ENCODE assay signal across 19 cellular contexts in the genomic region with DNA sequence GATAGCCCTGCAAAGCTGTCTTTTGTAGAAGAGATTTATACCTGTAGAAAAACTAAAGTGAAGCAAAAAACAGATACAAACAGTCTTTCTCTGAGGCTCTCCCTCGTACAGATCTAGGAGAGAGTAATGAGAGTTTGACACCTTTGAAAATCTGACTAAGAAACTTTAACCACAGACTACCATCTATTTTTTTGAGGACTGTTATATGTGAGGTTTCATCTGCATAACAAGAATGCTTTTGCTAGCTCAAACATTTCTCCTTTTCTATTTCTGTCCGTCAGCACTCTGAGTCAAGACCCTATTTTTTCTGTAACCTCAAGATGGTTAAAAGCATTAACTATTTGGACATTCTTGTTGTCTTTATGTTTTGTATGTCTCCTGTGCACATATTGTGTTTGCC.
DNase-seq lines count a peak whose midpoint lies in the region; TF ChIP-seq lines count a peak whose summit lies in the region.
"Had no signal": no experiment of that assay in that cellular context is flagged by ENCODE, and none has a peak within 500 bp of the region (broad histone marks: within the 10 kb centered on the region; RNA-seq: fewer than 3 reads in every experiment).

No MANE protein-coding gene starts in this region.

- H3K27ac ChIP-seq in smooth muscle cell (ENCODE audit: low read depth), result no peak overlapping the region
- no peak overlapping the region for H3K27ac ChIP-seq in A673 (ENCODE audit: low read depth, low read length, poor library complexity, severe bottlenecking)
- H3K27ac ChIP-seq: GM23248, PC-9 had no signal

- 6% methylated on average over 2 of the region's 2 CpGs for WGBS in smooth muscle cell (ENCODE audit: low lambda C conversion rate)

- H3K9me3 ChIP-seq in smooth muscle cell (replicated peaks; ENCODE audit: low read depth), result peaks cover 12% of the 10 kb centered on the region
- peaks cover 4% of the 10 kb centered on the region for H3K9me3 ChIP-seq in A673 (ENCODE audit: low read depth, low read length, poor library complexity, severe bottlenecking)

- TF ChIP-seq CTCF in fibroblast of mammary gland (conservative IDR thresholded peaks at IDR 0.05; ENCODE audit: control insufficient read depth, insufficient read depth, low read depth, low read length), result no peak
- TF ChIP-seq CTCF in smooth muscle cell (IDR thresholded peaks at IDR 0.05; ENCODE audit: borderline replicate concordance, insufficient read depth, poor library complexity, severe bottlenecking), result no peak
- no peak for TF ChIP-seq CTCF in A673 (conservative IDR thresholded peaks at IDR 0.05; ENCODE audit: low read depth, low read length)

- H3K4me3 ChIP-seq in fibroblast of mammary gland (ENCODE audit: control insufficient read depth, low read depth, low read length) (no peak overlapping the region), smooth muscle cell (no peak overlapping the region), A673 (ENCODE audit: low read depth, low read length, poor library complexity, severe bottlenecking) (no peak overlapping the region)
- H3K4me3 ChIP-seq: GM23248, PC-9 had no signal

- H3K79me2 ChIP-seq in smooth muscle cell (ENCODE audit: low read depth), result no peaks in the 10 kb centered on the region

- CTCF ChIA-PET in A673 (lab: Charles Lee), result no interaction called here

- H3K36me3 ChIP-seq in smooth muscle cell (ENCODE audit: low read depth), result peaks cover 9% of the 10 kb centered on the region
- H3K36me3 ChIP-seq in A673 (ENCODE audit: insufficient read depth, low read length, poor library complexity, severe bottlenecking), result no peaks in the 10 kb centered on the region

- intact Hi-C loops in A673 (cut with micrococcal nuclease; ENCODE audit: unreplicated experiment) (no loop called here), posterior vena cava (cut with DNase I) (no loop called here)

- no peaks in the 10 kb centered on the region for H3K27me3 ChIP-seq in smooth muscle cell (ENCODE audit: low read depth)
- H3K27me3 ChIP-seq in A673 (replicated peaks; ENCODE audit: insufficient read depth, low read depth, low read length, poor library complexity), result no peaks in the 10 kb centered on the region

- H3K9ac ChIP-seq in smooth muscle cell (ENCODE audit: low read depth), result no peak overlapping the region
- H3K9ac ChIP-seq: GM23248 had no signal

- H3K4me2 ChIP-seq in smooth muscle cell, result peak overlapping the region; percentile 71
- H3K4me2 ChIP-seq: PC-9 had no signal

- H3F3A ChIP-seq in smooth muscle cell (ENCODE audit: low read depth), result no peaks in the 10 kb centered on the region

- DNase-seq in M059J (ENCODE audit: low read depth) (peak; percentile 52), RPMI7951 (ENCODE audit: low read depth) (peak; percentile 28), fibroblast of mammary gland (ENCODE audit: low read depth) (peak; percentile 1), smooth muscle cell (lab: John Stamatoyannopoulos, UW; ENCODE audit: unreplicated experiment) (no peak), NCI-H526 treated with DMSO at 0.1 percent for 48 hours (lab: John Stamatoyannopoulos, UW) (no peak), A673 (ENCODE audit: low spot score) (no peak), posterior vena cava (ENCODE audit: low spot score) (no peak)
- DNase-seq: Calu3; CD4-positive, alpha-beta memory T cell; DMS53; GM23248; HCEC 1CT; NCI-H1105; NCI-H1694 treated with DMSO at 0.1 percent for 48 hours; NCI-H2107; NCI-H2227 treated with DMSO at 0.1 percent for 48 hours; NCI-H524; PC-9; SW 1271 had no signal

- H3K4me1 ChIP-seq in smooth muscle cell (ENCODE audit: low read depth) (no peaks in the 10 kb centered on the region), A673 (ENCODE audit: insufficient read depth, low read length, poor library complexity, severe bottlenecking) (no peaks in the 10 kb centered on the region)

- H4K20me1 ChIP-seq in smooth muscle cell (ENCODE audit: low read depth), result no peaks in the 10 kb centered on the region

- POLR2A ChIA-PET in A673 (lab: Charles Lee; ENCODE audit: low non-redundant PET), result no interaction called here

- BruUV-seq in A673 (replicated peaks; lab: Mats Ljungman, UMichigan), result no TSS peak

- H2AFZ ChIP-seq in smooth muscle cell (ENCODE audit: low read depth), result no peak overlapping the region
- H2AFZ ChIP-seq: GM23248, PC-9 had no signal

Comparison
In these comparisons a context has a peak if more than half of its experiments do, and no peak if none do; other contexts are left out.
1. DNase-seq: peak in M059J (single experiment), RPMI7951 (single experiment) and fibroblast of mammary gland (single experiment); none in smooth muscle cell (single experiment), NCI-H526 treated with DMSO at 0.1 percent for 48 hours (single experiment), A673 (single experiment) and posterior vena cava (single experiment).